ENCODE assay signal across 22 cellular contexts in genomic region chr4:70399319-70399718, GRCh38. TPM values are rescaled to one million over a fixed set of nuclear protein-coding genes. Genes with fewer than 3 reads are reported as not detected.
DNase-seq lines count a peak whose midpoint lies in the region; ATAC-seq, FAIRE-seq and TF ChIP-seq lines count a peak whose summit lies in the region.
"Had no signal": no experiment of that assay in that cellular context is flagged by ENCODE, and none has a peak within 500 bp of the region (broad histone marks: within the 10 kb centered on the region; RNA-seq: fewer than 3 reads in every experiment).

No MANE protein-coding gene starts in this region.

- no peaks in the 10 kb centered on the region for H3K36me3 ChIP-seq in PC-3 (ENCODE audit: low read depth, low read length)
- H3K36me3 ChIP-seq in WERI-Rb-1 = no peaks in the 10 kb centered on the region
- H3K36me3 ChIP-seq: BLaER1 treated with 17β-estradiol and CSF1 and Interleukin-3, amounts not matched to agents 10 nM and 100 nM; tibial artery had no signal

- H3K27ac ChIP-seq in PC-3 (ENCODE audit: low read length) = no peak overlapping the region
- no peak overlapping the region for H3K27ac ChIP-seq in WERI-Rb-1
- H3K27ac ChIP-seq: BLaER1 treated with 17β-estradiol and CSF1 and Interleukin-3, amounts not matched to agents 10 nM and 100 nM; tibial artery had no signal

- CTCF ChIA-PET in PC-3 (lab: Charles Lee) = no interaction called here

- H3K9me2 ChIP-seq in PC-3 (replicated peaks; ENCODE audit: low read length) = no peaks in the 10 kb centered on the region
- H3K9me2 ChIP-seq: SK-N-SH had no signal

- intact Hi-C loops in PC-3 (cut with micrococcal nuclease) = no loop called here

- no peaks in the 10 kb centered on the region for H3K79me2 ChIP-seq in PC-3 (ENCODE audit: low read length)

- no peaks in the 10 kb centered on the region for H3K9me3 ChIP-seq in PC-3 (ENCODE audit: low read length)
- H3K9me3 ChIP-seq in WERI-Rb-1 (ENCODE audit: severe bottlenecking) = no peaks in the 10 kb centered on the region
- H3K9me3 ChIP-seq: BLaER1 treated with 17β-estradiol and CSF1 and Interleukin-3, amounts not matched to agents 10 nM and 100 nM; SK-N-SH; tibial artery had no signal

- no peaks in the 10 kb centered on the region for H4K20me1 ChIP-seq in PC-3 (ENCODE audit: low read length)
- H4K20me1 ChIP-seq: BLaER1 treated with 17β-estradiol and CSF1 and Interleukin-3, amounts not matched to agents 10 nM and 100 nM had no signal

- ATAC-seq in GM18909 (IDR thresholded peaks at IDR 0.05; ENCODE audit: poor library complexity, unreplicated experiment) (peak; percentile 47), HG02798 (IDR thresholded peaks at IDR 0.05; ENCODE audit: poor library complexity, unreplicated experiment) (peak; percentile 41), PC-3 (peak; percentile 31; the same call in 1 of the 2 replicates)
- ATAC-seq: activated naive CD8-positive, alpha-beta T cell treated with anti-CD3 and anti-CD28 coated beads, Interleukin-2, amount 50 U/mL, for 24 hours; stimulated activated effector memory CD8-positive, alpha-beta T cell treated with anti-CD3 and anti-CD28 coated beads, Interleukin-12 subunit alpha, Interleukin-12 subunit beta, amount 100 ng/mL, for 72 hours had no signal

- no peak overlapping the region for H3K4me2 ChIP-seq in PC-3 (ENCODE audit: low read length)
- H3K4me2 ChIP-seq: BLaER1 treated with 17β-estradiol and CSF1 and Interleukin-3, amounts not matched to agents 10 nM and 100 nM; SK-N-SH; smooth muscle cell had no signal

- 0 out of 2 replicates have a peak, but pooled peaks cover 6% of the 10 kb centered on the region for H3K27me3 ChIP-seq in PC-3 (ENCODE audit: low read length)
- H3K27me3 ChIP-seq in WERI-Rb-1 (ENCODE audit: insufficient read depth, low read depth, severe bottlenecking) = no peaks in the 10 kb centered on the region
- H3K27me3 ChIP-seq: BLaER1 treated with 17β-estradiol and CSF1 and Interleukin-3, amounts not matched to agents 10 nM and 100 nM; tibial artery had no signal

- FAIRE-seq in frontal cortex (lab: Jason Lieb, UNC) = no peak
- FAIRE-seq: TTC549 had no signal

- no peaks in the 10 kb centered on the region for H3K4me1 ChIP-seq in PC-3 (ENCODE audit: insufficient read depth, low read length)
- H3K4me1 ChIP-seq: BLaER1 treated with 17β-estradiol and CSF1 and Interleukin-3, amounts not matched to agents 10 nM and 100 nM; tibial artery had no signal

- H3K4me3 ChIP-seq in PC-3 (ENCODE audit: low read length) (no peak overlapping the region), WERI-Rb-1 (ENCODE audit: low read depth, low read length) (no peak overlapping the region)
- H3K4me3 ChIP-seq: BLaER1 treated with 17β-estradiol and CSF1 and Interleukin-3, amounts not matched to agents 10 nM and 100 nM; lung; smooth muscle cell; tibial artery had no signal

- DNase-seq in PC-3 (peak; percentile 31), NCI-H82 treated with DMSO at 0.1 percent for 48 hours (lab: John Stamatoyannopoulos, UW; ENCODE audit: unreplicated experiment) (no peak), frontal cortex (ENCODE audit: low spot score in 2 of 2) (no peak), HT-29 (ENCODE audit: low spot score) (no peak), WERI-Rb-1 (no peak)
- DNase-seq: activated CD4-positive, alpha-beta T cell treated with anti-CD3 and anti-CD28 coated beads, Interleukin-2, amount 50 U/mL, for 48 hours; activated naive CD8-positive, alpha-beta T cell treated with anti-CD3 and anti-CD28 coated beads, Interleukin-2, amount 50 U/mL, for 24 hours; caudate nucleus; foreskin fibroblast; KG1; naive B cell; NCI-H1417; NCI-H446; SK-N-SH; tibial artery had no signal

- POLR2A ChIA-PET in PC-3 (lab: Charles Lee; ENCODE audit: unreplicated experiment) = no interaction called here

- no peak for TF ChIP-seq CTCF in PC-3 (conservative IDR thresholded peaks at IDR 0.05; ENCODE audit: low read depth, low read length)
- TF ChIP-seq CTCF in WERI-Rb-1 (IDR thresholded peaks at IDR 0.05; ENCODE audit: low read depth, low read length) = no peak

- H2AFZ ChIP-seq in PC-3 (ENCODE audit: low read length) = no peak overlapping the region

- no TSS peak for BruUV-seq in PC-3 (replicated peaks; lab: Mats Ljungman, UMichigan)

- H3F3A ChIP-seq in PC-3 (ENCODE audit: low read length, unreplicated experiment) = no peaks in the 10 kb centered on the region

- no peak overlapping the region for H3K9ac ChIP-seq in PC-3 (ENCODE audit: low read length)
- H3K9ac ChIP-seq: BLaER1 treated with 17β-estradiol and CSF1 and Interleukin-3, amounts not matched to agents 10 nM and 100 nM; SK-N-SH had no signal

RNA-seq across cellular contexts. Expression of gene OPRPN, which starts 1.6 kb away (rescaled TPM):
- total RNA-seq in PC-3 (2014; rRNA removed) (not detected in 2 replicates), frontal cortex (not detected)
- not detected in 2 replicates for total RNA-seq in HT-29 (2014; rRNA removed; shearing (Covaris generic))
- total RNA-seq: lung, smooth muscle cell had no signal

RNA-seq across cellular contexts. Expression of gene SMR3B, which starts 16.4 kb away (rescaled TPM):
- total RNA-seq in PC-3 (2014; rRNA removed) = not detected in 2 replicates
- not detected for total RNA-seq in frontal cortex
- total RNA-seq in HT-29 (2014; rRNA removed; shearing (Covaris generic)) = not detected in 2 replicates
- total RNA-seq: lung, smooth muscle cell had no signal

RNA-seq across cellular contexts. Expression of gene SMR3A, which starts 38.8 kb away (rescaled TPM):
- total RNA-seq in PC-3 (2014; rRNA removed) (not detected in 2 replicates), frontal cortex (not detected)
- not detected in 2 replicates for total RNA-seq in HT-29 (2014; rRNA removed; shearing (Covaris generic))
- total RNA-seq: lung, smooth muscle cell had no signal
